Comparison of ENCODE assay signal across 9 cellular contexts in the genomic region with DNA sequence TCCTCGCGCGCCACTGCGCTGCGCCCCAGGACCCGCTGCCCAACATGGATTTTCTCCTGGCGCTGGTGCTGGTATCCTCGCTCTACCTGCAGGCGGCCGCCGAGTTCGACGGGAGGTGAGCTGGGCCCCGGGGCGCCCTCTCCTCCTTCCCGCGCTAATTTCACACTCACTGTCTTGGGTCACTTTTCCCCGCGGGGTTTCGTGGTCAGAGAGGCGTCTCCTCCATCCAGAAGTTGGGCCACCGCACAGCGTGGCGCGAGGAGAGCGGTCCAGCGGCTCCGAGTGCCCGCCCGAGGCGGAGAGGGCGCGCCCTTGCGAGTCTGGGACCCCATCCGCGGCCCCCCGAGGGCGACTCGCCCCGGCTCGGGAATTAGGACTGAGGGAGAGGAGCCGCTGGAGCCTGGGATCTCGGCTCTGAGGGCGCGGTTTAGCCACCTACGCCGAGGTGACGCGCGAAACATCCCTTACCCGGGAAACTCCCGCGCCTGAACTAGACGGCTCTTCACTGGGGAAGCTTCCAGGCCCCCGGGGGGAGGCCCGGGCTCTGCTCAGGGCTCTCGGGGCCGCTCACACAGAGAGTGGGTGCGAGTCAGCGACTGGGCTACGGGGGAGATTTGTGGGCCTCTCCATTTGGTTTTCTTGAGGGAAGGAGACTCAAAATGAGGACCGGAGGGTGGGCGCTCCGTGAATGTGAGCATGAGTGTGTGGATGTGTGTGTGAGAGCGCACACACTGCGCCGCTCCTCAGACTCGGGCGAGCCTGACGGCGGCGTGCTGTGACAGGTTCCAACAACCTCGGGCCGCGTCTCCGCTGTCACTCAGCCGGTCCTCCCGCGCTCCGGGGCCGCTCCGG. TPM values are rescaled to one million over a fixed set of nuclear protein-coding genes. Genes with fewer than 3 reads are reported as not detected.
DNase-seq lines count a peak whose midpoint lies in the region; ATAC-seq, FAIRE-seq and TF ChIP-seq lines count a peak whose summit lies in the region.
"Had no signal": no experiment of that assay in that cellular context is flagged by ENCODE, and none has a peak within 500 bp of the region (broad histone marks: within the 10 kb centered on the region; RNA-seq: fewer than 3 reads in every experiment).

No MANE protein-coding gene starts in this region.

- no peak for TF ChIP-seq POLR2A in A549 (IDR thresholded peaks at IDR 0.05; ENCODE audit: low read length)

- H3K27ac Mint-ChIP-seq in progenitor cell of endocrine pancreas = peak overlapping the region; percentile 48

- intact Hi-C loops in Right ventricle myocardium superior (cut with DNase I) = no loop called here

- no peak overlapping the region; a peak in 1 of 6 replicates for H3K27ac ChIP-seq in A549

- no peak for TF ChIP-seq RAD21 in A549 (conservative IDR thresholded peaks at IDR 0.05 in 1 of 2, IDR thresholded peaks at IDR 0.05 in 1 of 2)

- ATAC-seq in A549 (peak; percentile 67 to 72; a peak in 5 of 6 replicates), GM18520 (IDR thresholded peaks at IDR 0.05; ENCODE audit: unreplicated experiment) (peak; percentile 34), HG03135 (IDR thresholded peaks at IDR 0.05; ENCODE audit: unreplicated experiment) (peak; percentile 27), SK-N-SH treated with all-trans-retinoic acid at 6 μM for 48 hours (peak; percentile 66), Right ventricle myocardium superior (ENCODE audit: poor library complexity) (peak; percentile 69), GM18861 (IDR thresholded peaks at IDR 0.05; ENCODE audit: unreplicated experiment) (no peak)

- peak overlapping the region; percentile 78 for H3K4me3 Mint-ChIP-seq in progenitor cell of endocrine pancreas (ENCODE audit: low read depth)

- DNase-seq in A549 (ENCODE audit: low read depth in 1 of 2, low spot score in 1 of 2) (peak in 1 of 2 experiments; percentile 6), Right ventricle myocardium superior (peak; percentile 50), progenitor cell of endocrine pancreas (ENCODE audit: low spot score, unreplicated experiment) (peak; percentile 27), NOMO-1 treated with dmso at 0.1 percent for 144 hours (lab: John Stamatoyannopoulos, UW; ENCODE audit: unreplicated experiment) (no peak)

- no peaks in the 10 kb centered on the region; the same call in 2 of the 3 replicates for H3K4me1 ChIP-seq in A549

- no peaks in the 10 kb centered on the region for H3K9me3 ChIP-seq in A549
- H3K9me3 ChIP-seq: adrenal gland had no signal

- H3K27me3 Mint-ChIP-seq in progenitor cell of endocrine pancreas = peaks cover 73% of the 10 kb centered on the region

- no peak for TF ChIP-seq EP300 in A549 (IDR thresholded peaks at IDR 0.05)

- WGBS in A549 (ENCODE audit: missing lambda C conversion rate) = 12% methylated on average over 18 of the region's 82 CpGs

- no peak for TF ChIP-seq CTCF in A549 (IDR thresholded peaks at IDR 0.05)
- peak; percentile 53 for TF ChIP-seq CTCF in progenitor cell of endocrine pancreas (IDR thresholded peaks at IDR 0.05; ENCODE audit: unreplicated experiment)

- POLR2A ChIA-PET in A549 (lab: Yijun Ruan, JAX) = no interaction called here

- peaks cover 26% of the 10 kb centered on the region for H3K4me1 Mint-ChIP-seq in progenitor cell of endocrine pancreas (ENCODE audit: low read depth)

- peak overlapping the region; percentile 43 for H3K4me3 ChIP-seq in A549

- H3K9me3 Mint-ChIP-seq in progenitor cell of endocrine pancreas (ENCODE audit: low read depth) = no peaks in the 10 kb centered on the region

- no peaks in the 10 kb centered on the region for H3K36me3 Mint-ChIP-seq in progenitor cell of endocrine pancreas (ENCODE audit: insufficient read depth)

- FAIRE-seq in A549 (lab: Jason Lieb, UNC) = no peak

- peak overlapping the region; percentile 88 for H3K4me2 ChIP-seq in A549

- CTCF ChIA-PET in A549 (lab: Yijun Ruan, JAX) = no interaction called here

TF ChIP-seq in A549, 52 proteins besides CTCF, POLR2A, EP300 and RAD21:
- TF ChIP-seq MAFK (IDR thresholded peaks at IDR 0.05; ENCODE audit: partially characterized antibody) (no peak), SREBF2 (IDR thresholded peaks at IDR 0.05) (no peak), HDAC2 (IDR thresholded peaks at IDR 0.05) (no peak)
- TF ChIP-seq, protein P1, sequence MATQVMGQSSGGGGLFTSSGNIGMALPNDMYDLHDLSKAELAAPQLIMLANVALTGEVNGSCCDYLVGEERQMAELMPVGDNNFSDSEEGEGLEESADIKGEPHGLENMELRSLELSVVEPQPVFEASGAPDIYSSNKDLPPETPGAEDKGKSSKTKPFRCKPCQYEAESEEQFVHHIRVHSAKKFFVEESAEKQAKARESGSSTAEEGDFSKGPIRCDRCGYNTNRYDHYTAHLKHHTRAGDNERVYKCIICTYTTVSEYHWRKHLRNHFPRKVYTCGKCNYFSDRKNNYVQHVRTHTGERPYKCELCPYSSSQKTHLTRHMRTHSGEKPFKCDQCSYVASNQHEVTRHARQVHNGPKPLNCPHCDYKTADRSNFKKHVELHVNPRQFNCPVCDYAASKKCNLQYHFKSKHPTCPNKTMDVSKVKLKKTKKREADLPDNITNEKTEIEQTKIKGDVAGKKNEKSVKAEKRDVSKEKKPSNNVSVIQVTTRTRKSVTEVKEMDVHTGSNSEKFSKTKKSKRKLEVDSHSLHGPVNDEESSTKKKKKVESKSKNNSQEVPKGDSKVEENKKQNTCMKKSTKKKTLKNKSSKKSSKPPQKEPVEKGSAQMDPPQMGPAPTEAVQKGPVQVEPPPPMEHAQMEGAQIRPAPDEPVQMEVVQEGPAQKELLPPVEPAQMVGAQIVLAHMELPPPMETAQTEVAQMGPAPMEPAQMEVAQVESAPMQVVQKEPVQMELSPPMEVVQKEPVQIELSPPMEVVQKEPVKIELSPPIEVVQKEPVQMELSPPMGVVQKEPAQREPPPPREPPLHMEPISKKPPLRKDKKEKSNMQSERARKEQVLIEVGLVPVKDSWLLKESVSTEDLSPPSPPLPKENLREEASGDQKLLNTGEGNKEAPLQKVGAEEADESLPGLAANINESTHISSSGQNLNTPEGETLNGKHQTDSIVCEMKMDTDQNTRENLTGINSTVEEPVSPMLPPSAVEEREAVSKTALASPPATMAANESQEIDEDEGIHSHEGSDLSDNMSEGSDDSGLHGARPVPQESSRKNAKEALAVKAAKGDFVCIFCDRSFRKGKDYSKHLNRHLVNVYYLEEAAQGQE (IDR thresholded peaks at IDR 0.05) = no peak
TF ChIP-seq in A549: peak in this region for 0.

TF ChIP-seq in SK-N-SH treated with all-trans-retinoic acid at 6 μM for 48 hours, 23 proteins besides CTCF, POLR2A, EP300 and RAD21:
- no peak for TF ChIP-seq TCF4 (CRISPR knock-in tag; IDR thresholded peaks at IDR 0.05; ENCODE audit: borderline replicate concordance)
- TF ChIP-seq ISL1 (CRISPR knock-in tag; IDR thresholded peaks at IDR 0.05) = no peak
- no peak for TF ChIP-seq SNAI2 (CRISPR knock-in tag; IDR thresholded peaks at IDR 0.05)
- TF ChIP-seq GLIS3 (CRISPR knock-in tag; IDR thresholded peaks at IDR 0.05) = no peak
- TF ChIP-seq BACH2 (CRISPR knock-in tag; IDR thresholded peaks at IDR 0.05; ENCODE audit: borderline replicate concordance) = no peak
- TF ChIP-seq, protein P2, sequence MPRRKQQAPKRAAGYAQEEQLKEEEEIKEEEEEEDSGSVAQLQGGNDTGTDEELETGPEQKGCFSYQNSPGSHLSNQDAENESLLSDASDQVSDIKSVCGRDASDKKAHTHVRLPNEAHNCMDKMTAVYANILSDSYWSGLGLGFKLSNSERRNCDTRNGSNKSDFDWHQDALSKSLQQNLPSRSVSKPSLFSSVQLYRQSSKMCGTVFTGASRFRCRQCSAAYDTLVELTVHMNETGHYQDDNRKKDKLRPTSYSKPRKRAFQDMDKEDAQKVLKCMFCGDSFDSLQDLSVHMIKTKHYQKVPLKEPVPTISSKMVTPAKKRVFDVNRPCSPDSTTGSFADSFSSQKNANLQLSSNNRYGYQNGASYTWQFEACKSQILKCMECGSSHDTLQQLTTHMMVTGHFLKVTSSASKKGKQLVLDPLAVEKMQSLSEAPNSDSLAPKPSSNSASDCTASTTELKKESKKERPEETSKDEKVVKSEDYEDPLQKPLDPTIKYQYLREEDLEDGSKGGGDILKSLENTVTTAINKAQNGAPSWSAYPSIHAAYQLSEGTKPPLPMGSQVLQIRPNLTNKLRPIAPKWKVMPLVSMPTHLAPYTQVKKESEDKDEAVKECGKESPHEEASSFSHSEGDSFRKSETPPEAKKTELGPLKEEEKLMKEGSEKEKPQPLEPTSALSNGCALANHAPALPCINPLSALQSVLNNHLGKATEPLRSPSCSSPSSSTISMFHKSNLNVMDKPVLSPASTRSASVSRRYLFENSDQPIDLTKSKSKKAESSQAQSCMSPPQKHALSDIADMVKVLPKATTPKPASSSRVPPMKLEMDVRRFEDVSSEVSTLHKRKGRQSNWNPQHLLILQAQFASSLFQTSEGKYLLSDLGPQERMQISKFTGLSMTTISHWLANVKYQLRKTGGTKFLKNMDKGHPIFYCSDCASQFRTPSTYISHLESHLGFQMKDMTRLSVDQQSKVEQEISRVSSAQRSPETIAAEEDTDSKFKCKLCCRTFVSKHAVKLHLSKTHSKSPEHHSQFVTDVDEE (CRISPR knock-in tag; IDR thresholded peaks at IDR 0.05) = no peak
- no peak for TF ChIP-seq CSDC2 (CRISPR knock-in tag; IDR thresholded peaks at IDR 0.05)
- TF ChIP-seq ZNF8 (CRISPR knock-in tag; IDR thresholded peaks at IDR 0.05) = no peak
- TF ChIP-seq ESRRG (CRISPR knock-in tag; IDR thresholded peaks at IDR 0.05) = no peak
- no peak for TF ChIP-seq OSR1 (CRISPR knock-in tag; IDR thresholded peaks at IDR 0.05)
- TF ChIP-seq ZNF565 (CRISPR knock-in tag; conservative IDR thresholded peaks at IDR 0.05; ENCODE audit: low read depth) = no peak

RNA-seq across cellular contexts. Expression of a gene that starts 0.6 kb away (rescaled TPM):
- polyA plus RNA-seq in A549 (2011; rRNA removed) (0.32 and 0.65 TPM in 2 replicates), A549 (2017; fragmentation: RNase III; extraction: RNeasy Plus Mini Kit Qiagen cat#74134 plus additional on column Dnase treatment) (0.56 to 0.70 TPM (median 0.67 TPM) in 3 replicates)
- polyA plus RNA-seq in A549 (2012; cell fraction: cytosol; rRNA removed) = 0.05 and 0.14 TPM in 2 replicates
- 0.08 and 0.38 TPM in 2 replicates for polyA plus RNA-seq in A549 (2012; cell fraction: nucleus; rRNA removed)
- polyA minus RNA-seq in A549 (2011; rRNA and poly(A)+ RNA removed) = 0.19 and 0.37 TPM in 2 replicates
- total RNA-seq in Right ventricle myocardium superior (2.1 TPM), progenitor cell of endocrine pancreas (6.5 and 7.6 TPM in 2 replicates)
